12 cellular contexts compared by ENCODE assay signal in the genomic region with DNA sequence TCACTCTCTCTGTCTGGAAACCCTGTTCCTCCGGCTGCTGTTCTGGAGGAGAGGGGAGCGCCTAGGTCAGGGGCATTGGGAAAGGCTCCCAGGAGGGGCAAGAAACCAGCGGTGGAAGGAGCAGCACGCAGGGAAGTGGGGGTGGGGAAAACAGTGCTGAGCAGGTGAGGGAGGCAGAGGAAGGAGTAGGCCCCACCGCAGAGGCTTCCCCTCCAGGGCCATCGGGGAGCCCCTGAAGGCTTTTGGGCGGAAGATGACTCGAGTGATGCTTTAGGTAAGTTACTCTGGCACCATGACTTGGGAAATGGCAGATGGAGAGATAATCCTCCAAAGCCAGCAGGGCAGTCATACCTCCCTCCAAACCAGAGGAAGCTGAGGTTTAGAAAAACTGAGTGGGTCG.
DNase-seq lines count a peak whose midpoint lies in the region; ATAC-seq and TF ChIP-seq lines count a peak whose summit lies in the region.
"Had no signal": no experiment of that assay in that cellular context is flagged by ENCODE, and none has a peak within 500 bp of the region (broad histone marks: within the 10 kb centered on the region; RNA-seq: fewer than 3 reads in every experiment).

No MANE protein-coding gene starts in this region.

- peak overlapping the region; percentile 60 for H3K4me3 ChIP-seq in DOHH2 (ENCODE audit: low read length)
- no peak overlapping the region for H3K4me3 ChIP-seq in OCI-LY1 (ENCODE audit: low read depth, low read length, poor library complexity, severe bottlenecking)
- no peak overlapping the region for H3K4me3 ChIP-seq in effector memory CD4-positive, alpha-beta T cell (ENCODE audit: insufficient read depth, low read depth, low read length, poor library complexity, severe bottlenecking)
- H3K4me3 ChIP-seq in spleen = peak overlapping the region in 1 of 8 donors; percentile 53
- no peak overlapping the region for H3K4me3 ChIP-seq in PC-9
- H3K4me3 ChIP-seq: gastroesophageal sphincter, thoracic aorta had no signal

- no peak for TF ChIP-seq POLR2A in spleen (IDR thresholded peaks at IDR 0.05)

- peaks cover 100% of the 10 kb centered on the region for H3K4me1 ChIP-seq in DOHH2 (ENCODE audit: control insufficient read depth, low read length)
- H3K4me1 ChIP-seq in OCI-LY1 (ENCODE audit: insufficient read depth, low read length, severe bottlenecking) = peaks cover 90% of the 10 kb centered on the region
- H3K4me1 ChIP-seq in effector memory CD4-positive, alpha-beta T cell (ENCODE audit: control insufficient read depth, insufficient read depth, low read length, poor library complexity, severe bottlenecking) = peaks cover 55% of the 10 kb centered on the region
- peaks cover 35 to 80% (median 66%) of the 10 kb centered on the region in 6 donors for H3K4me1 ChIP-seq in spleen
- peaks cover 85% of the 10 kb centered on the region for H3K4me1 ChIP-seq in PC-9 (replicated peaks; ENCODE audit: insufficient read depth)

- CTCF ChIA-PET in PC-9 (lab: Charles Lee) = no interaction called here

- H3K9me3 ChIP-seq in DOHH2 (ENCODE audit: control insufficient read depth, insufficient read depth, low read length) = no peaks in the 10 kb centered on the region
- no peaks in the 10 kb centered on the region for H3K9me3 ChIP-seq in OCI-LY1 (ENCODE audit: low read length)
- H3K9me3 ChIP-seq in effector memory CD4-positive, alpha-beta T cell (ENCODE audit: control insufficient read depth, low read length) = no peaks in the 10 kb centered on the region
- no peaks in the 10 kb centered on the region for H3K9me3 ChIP-seq in spleen
- no peaks in the 10 kb centered on the region for H3K9me3 ChIP-seq in PC-9 (ENCODE audit: insufficient read depth, low read depth)
- H3K9me3 ChIP-seq: gastroesophageal sphincter, thoracic aorta had no signal

- H4K20me1 ChIP-seq in DOHH2 (ENCODE audit: control insufficient read depth, insufficient read depth, low read depth, low read length) (no peaks in the 10 kb centered on the region), OCI-LY1 (ENCODE audit: insufficient read depth, low read length) (no peaks in the 10 kb centered on the region), PC-9 (ENCODE audit: insufficient read depth) (no peaks in the 10 kb centered on the region)

- peak overlapping the region; percentile 83 for H3K4me2 ChIP-seq in DOHH2 (ENCODE audit: low read length)
- peak overlapping the region; percentile 3; the same call in 1 of the 2 replicates for H3K4me2 ChIP-seq in OCI-LY1 (ENCODE audit: low read length)
- no peak overlapping the region for H3K4me2 ChIP-seq in PC-9

- H3K79me2 ChIP-seq in DOHH2 (ENCODE audit: control insufficient read depth, low read length) (peaks cover 61% of the 10 kb centered on the region), OCI-LY1 (ENCODE audit: insufficient read depth, low read length) (no peaks in the 10 kb centered on the region), PC-9 (ENCODE audit: low read depth) (peaks cover 16% of the 10 kb centered on the region; the same call in 1 of the 2 replicates)

- H3K9ac ChIP-seq in OCI-LY1 (ENCODE audit: low read length) = no peak overlapping the region; the same call in 1 of the 2 replicates

- H3K9me2 ChIP-seq in DOHH2 (replicated peaks; ENCODE audit: control insufficient read depth, low read length) (no peaks in the 10 kb centered on the region), OCI-LY1 (ENCODE audit: low read depth, low read length) (no peaks in the 10 kb centered on the region), PC-9 (ENCODE audit: insufficient read depth) (no peaks in the 10 kb centered on the region)

- TF ChIP-seq CTCF in DOHH2 (IDR thresholded peaks at IDR 0.05; ENCODE audit: low read depth, low read length, poor library complexity, severe bottlenecking) (no peak), OCI-LY1 (IDR thresholded peaks at IDR 0.05; ENCODE audit: low read length) (no peak), spleen (IDR thresholded peaks at IDR 0.05 in 8 of 11, conservative IDR thresholded peaks at IDR 0.05 in 3 of 11) (no peak), PC-9 (conservative IDR thresholded peaks at IDR 0.05) (no peak)

- BruUV-seq in PC-9 (replicated peaks; lab: Mats Ljungman, UMichigan) = no TSS peak

- no peaks in the 10 kb centered on the region for H3K27me3 ChIP-seq in DOHH2 (ENCODE audit: control insufficient read depth, low read length)
- no peaks in the 10 kb centered on the region for H3K27me3 ChIP-seq in OCI-LY1 (ENCODE audit: insufficient read depth, low read length)
- H3K27me3 ChIP-seq in effector memory CD4-positive, alpha-beta T cell (replicated peaks; ENCODE audit: control insufficient read depth, insufficient read depth, low read length, poor library complexity, severe bottlenecking) = no peaks in the 10 kb centered on the region
- H3K27me3 ChIP-seq in spleen (replicated peaks in 1 of 7) = peaks cover 0 to 3% (median 0%) of the 10 kb centered on the region in 7 donors
- no peaks in the 10 kb centered on the region for H3K27me3 ChIP-seq in PC-9 (ENCODE audit: insufficient read depth, low read depth)
- H3K27me3 ChIP-seq: gastroesophageal sphincter had no signal

- DNase-seq in effector memory CD4-positive, alpha-beta T cell = no peak
- DNase-seq in spleen (peak; percentile 84), NOMO-1 treated with DMSO at 0.1 percent for 48 hours (lab: John Stamatoyannopoulos, UW; ENCODE audit: unreplicated experiment) (no peak), left lobe of liver (ENCODE audit: low spot score) (no peak), PC-9 (no peak)
- DNase-seq: COR-L47, NCI-H187 had no signal

- H2AFZ ChIP-seq in OCI-LY1 (ENCODE audit: low read length) (no peak overlapping the region), PC-9 (no peak overlapping the region)

- intact Hi-C loops in spleen (cut with DNase I; ENCODE audit: low total_unique reads) (loop anchor here (10.0 kb wide), 1 partner anchor 128 kb away; the partner anchor contains the start of gene EEPD1), PC-9 (cut with micrococcal nuclease; ENCODE audit: unreplicated experiment) (no loop called here)

- 42 to 74% (median 44%) methylated on average over 9 of the region's 9 CpGs for WGBS in spleen, 5 donors

- POLR2A ChIA-PET in PC-9 (lab: Charles Lee; ENCODE audit: unreplicated experiment) = no interaction called here

- H3K27ac ChIP-seq in DOHH2 (ENCODE audit: low read depth, low read length) (peak overlapping the region; percentile 87), OCI-LY1 (ENCODE audit: low read depth, low read length, poor library complexity, severe bottlenecking) (peak overlapping the region; percentile 83), spleen (peak overlapping the region; percentile 5 to 91 (median 80)), PC-9 (no peak overlapping the region)
- H3K27ac ChIP-seq in effector memory CD4-positive, alpha-beta T cell (ENCODE audit: insufficient read depth, low read length, poor library complexity, severe bottlenecking) = peak overlapping the region; percentile 22
- H3K27ac ChIP-seq: thoracic aorta had no signal

- H3F3A ChIP-seq in DOHH2 (ENCODE audit: control insufficient read depth, insufficient read depth) (peaks cover 54% of the 10 kb centered on the region), OCI-LY1 (ENCODE audit: insufficient read depth, low read length) (no peaks in the 10 kb centered on the region), PC-9 (ENCODE audit: insufficient read depth, low read depth) (peaks cover 59% of the 10 kb centered on the region)

- H3K36me3 ChIP-seq in DOHH2 (ENCODE audit: control insufficient read depth, low read length) (peaks cover 43% of the 10 kb centered on the region), OCI-LY1 (ENCODE audit: insufficient read depth, low read length) (no peaks in the 10 kb centered on the region), spleen (no peaks in the 10 kb centered on the region), PC-9 (ENCODE audit: low read depth) (0 out of 2 replicates have a peak, but pooled peaks cover 5% of the 10 kb centered on the region)
- no peaks in the 10 kb centered on the region for H3K36me3 ChIP-seq in effector memory CD4-positive, alpha-beta T cell (ENCODE audit: control insufficient read depth, insufficient read depth, low read length)
- H3K36me3 ChIP-seq: thoracic aorta had no signal

- no peak for ATAC-seq in HG03175 (IDR thresholded peaks at IDR 0.05; ENCODE audit: unreplicated experiment)
- no peak for ATAC-seq in left lobe of liver
